ENCODE assay signal across 24 cellular contexts in genomic region chr5:111167551-111167950, GRCh38.
"Had no signal": no experiment of that assay in that cellular context is flagged by ENCODE, and none has a peak within 500 bp of the region (broad histone marks: within the 10 kb centered on the region; RNA-seq: fewer than 3 reads in every experiment).

No MANE protein-coding gene starts in this region.

- H3K4me3 ChIP-seq: stomach, suprapubic skin, testis, thoracic aorta, thyroid gland, tibial artery, tibial nerve, transverse colon, upper lobe of left lung, upper lobe of right lung, uterus, vagina had no signal

- H3K27me3 ChIP-seq: stomach, suprapubic skin, testis, thyroid gland, tibial artery, tibial nerve, transverse colon, upper lobe of left lung, upper lobe of right lung, uterus, vagina had no signal

- H3K36me3 ChIP-seq: stomach, suprapubic skin, thoracic aorta, thyroid gland, tibial artery, tibial nerve, transverse colon, upper lobe of left lung, upper lobe of right lung, uterus, vagina had no signal

- H3K27ac ChIP-seq: stomach, suprapubic skin, testis, thoracic aorta, thyroid gland, tibial artery, tibial nerve, transverse colon, upper lobe of left lung, upper lobe of right lung, uterus, vagina had no signal

- H3K9me3 ChIP-seq: stomach, suprapubic skin, testis, thoracic aorta, thyroid gland, tibial artery, tibial nerve, transverse colon, upper lobe of left lung, upper lobe of right lung, uterus, vagina had no signal

- H3K4me1 ChIP-seq: stomach, suprapubic skin, testis, thyroid gland, tibial artery, tibial nerve, transverse colon, upper lobe of left lung, upper lobe of right lung, uterus, vagina had no signal

- DNase-seq: stimulated activated CD4-positive, alpha-beta T cell treated with anti-CD3 and anti-CD28 coated beads, Interleukin-2, amount 100 ng/mL, for 48 hours; stimulated activated CD4-positive, alpha-beta T cell treated with anti-CD3 and anti-CD28 coated beads, Interleukin-4, amount 100 ng/mL, for 1 hour; stimulated activated CD4-positive, alpha-beta T cell treated with anti-CD3 and anti-CD28 coated beads, Interleukin-4, amount 100 ng/mL, for 24 hours; stimulated activated CD4-positive, alpha-beta T cell treated with anti-CD3 and anti-CD28 coated beads, Interleukin-4, amount 100 ng/mL, for 4 hours; stimulated activated CD8-positive, alpha-beta memory T cell treated with anti-CD3 and anti-CD28 coated beads, Interleukin-4, amount 100 ng/mL, for 48 hours; stimulated activated naive B cell treated with anti-CD40 and anti-IgM and Interleukin-4, amounts not matched to agents 10 μg/mL and 1 μg/mL and 100 μg/mL, for 72 hours; stimulated activated naive CD4-positive, alpha-beta T cell; stimulated activated naive CD4-positive, alpha-beta T cell treated with Interleukin-2 at 50 U/mL for 16 hours; stimulated activated naive CD8-positive, alpha-beta T cell treated with anti-CD3 and anti-CD28 coated beads, Interleukin-15, amount 100 ng/mL, for 72 hours; stimulated activated naive CD8-positive, alpha-beta T cell treated with anti-CD3 and anti-CD28 coated beads, Interleukin-15, Interleukin-2, amounts not matched to agents 100 U/mL and 50 U/mL, for 24 hours; stomach; substantia nigra; testis; thyroid gland; tibial artery; transverse colon; trophoblast cell; upper lobe of left lung; upper lobe of right lung; uterus had no signal
